ENCODE assay signal across 8 cellular contexts in genomic region chr5:150758534-150759333, GRCh38. TPM values are rescaled to one million over a fixed set of nuclear protein-coding genes. Genes with fewer than 3 reads are reported as not detected.
A peak's percentile ranks its signal among the peaks of the same experiment; 100 is the strongest.
DNase-seq lines count a peak whose midpoint lies in the region; ATAC-seq and TF ChIP-seq lines count a peak whose summit lies in the region.

Gene DCTN4, minus strand, starts transcription at chr5:150759017. Its CDS starts 24 bp downstream, at chr5:150758993.

- H3K4me3 ChIP-seq in LNCaP clone FGC (ENCODE audit: low read depth, low read length), result peak within 1 kb of the TSS; percentile 74
- H3K4me3 ChIP-seq in fibroblast of lung (replicated peaks in 1 of 4; ENCODE audit: control extremely low read depth in 1 of 4, insufficient read depth in 1 of 4, low read depth in 3 of 4, low read length in 4 of 4), result peak within 1 kb of the TSS; percentile 49 to 96 (median 74)

- peak within 1 kb of the TSS; percentile 99 for H3K4me2 ChIP-seq in fibroblast of lung (ENCODE audit: extremely low read depth, insufficient read depth, low read length)

- no peaks in the 10 kb centered on the region for H3K9me3 ChIP-seq in fibroblast of lung (ENCODE audit: control insufficient read depth, insufficient read depth, low read depth, low read length)

- H3K9ac ChIP-seq in fibroblast of lung (ENCODE audit: insufficient read depth, low read length), result peak within 1 kb of the TSS; percentile 95

- DNase-seq in EL (peak; percentile 99), H4 (ENCODE audit: low spot score) (peak; percentile 99), LNCaP clone FGC (ENCODE audit: low read depth) (peak; percentile 98), RPMI8226 (peak; percentile 95), fibroblast of lung (ENCODE audit: low read depth in 2 of 2) (peak; percentile 99 to 100), naive B cell (peak; percentile 91)
- peak; percentile 84 to 86 for DNase-seq in activated T-helper 1 cell treated with anti-CD3 and anti-CD28 coated beads, Interleukin-2, amount 50 U/mL, for 16 hours (ENCODE audit: low read depth in 1 of 2, low spot score in 1 of 2)

- H3K27me3 ChIP-seq in fibroblast of lung (ENCODE audit: control insufficient read depth, insufficient read depth, low read length), result no peaks in the 10 kb centered on the region

- peaks cover under 1 to 6% of the 10 kb centered on the region in 2 donors for H3K36me3 Mint-ChIP-seq in naive B cell
- peaks cover 18% of the 10 kb centered on the region for H3K36me3 Mint-ChIP-seq in stimulated activated memory B cell treated with anti-CD40 and anti-IgM and Interleukin-4, amounts not matched to agents 10 μg/mL and 1 μg/mL and 100 μg/mL, for 72 hours

- peak within 1 kb of the TSS in 3 of 6 donors; percentile 48 to 82 (median 71) for H3K27ac Mint-ChIP-seq in naive B cell
- no peak within 1 kb of the TSS for H3K27ac Mint-ChIP-seq in stimulated activated memory B cell treated with anti-CD40 and anti-IgM and Interleukin-4, amounts not matched to agents 10 μg/mL and 1 μg/mL and 100 μg/mL, for 72 hours

- H4K20me1 ChIP-seq in fibroblast of lung (ENCODE audit: control insufficient read depth, extremely low read depth, insufficient read depth, low read length), result no peaks in the 10 kb centered on the region

- peak within 1 kb of the TSS; percentile 100 for H3K27ac ChIP-seq in fibroblast of lung (ENCODE audit: insufficient read depth, low read length)

- peaks cover 13 to 18% (median 15%) of the 10 kb centered on the region in 3 donors for H3K4me1 Mint-ChIP-seq in naive B cell
- H3K4me1 Mint-ChIP-seq in stimulated activated memory B cell treated with anti-CD40 and anti-IgM and Interleukin-4, amounts not matched to agents 10 μg/mL and 1 μg/mL and 100 μg/mL, for 72 hours, result peaks cover 17% of the 10 kb centered on the region

- H3K36me3 ChIP-seq in fibroblast of lung (ENCODE audit: control insufficient read depth, insufficient read depth, low read length), result peaks cover 7% of the 10 kb centered on the region

- H3K4me1 ChIP-seq in fibroblast of lung (ENCODE audit: control insufficient read depth, extremely low read depth, insufficient read depth, low read length), result peaks cover 8% of the 10 kb centered on the region

- H3K9me3 Mint-ChIP-seq in naive B cell, result no peaks in the 10 kb centered on the region
- H3K9me3 Mint-ChIP-seq in stimulated activated memory B cell treated with anti-CD40 and anti-IgM and Interleukin-4, amounts not matched to agents 10 μg/mL and 1 μg/mL and 100 μg/mL, for 72 hours, result no peaks in the 10 kb centered on the region

- peak within 1 kb of the TSS; percentile 98 for H2AFZ ChIP-seq in fibroblast of lung (ENCODE audit: low read length)

- peak within 1 kb of the TSS in 1 of 8 donors; percentile 36 for H3K4me3 Mint-ChIP-seq in naive B cell
- H3K4me3 Mint-ChIP-seq in stimulated activated memory B cell treated with anti-CD40 and anti-IgM and Interleukin-4, amounts not matched to agents 10 μg/mL and 1 μg/mL and 100 μg/mL, for 72 hours, result no peak within 1 kb of the TSS

- H3K27me3 Mint-ChIP-seq in naive B cell, result peaks cover 0 to 14% (median 0%) of the 10 kb centered on the region in 3 donors
- peaks cover 16% of the 10 kb centered on the region for H3K27me3 Mint-ChIP-seq in stimulated activated memory B cell treated with anti-CD40 and anti-IgM and Interleukin-4, amounts not matched to agents 10 μg/mL and 1 μg/mL and 100 μg/mL, for 72 hours

- peak; percentile 88 to 91 for ATAC-seq in naive B cell (ENCODE audit: low read depth in 2 of 2)
- ATAC-seq in stimulated activated memory B cell treated with anti-CD40 and anti-IgM and Interleukin-4, amounts not matched to agents 10 μg/mL and 1 μg/mL and 100 μg/mL, for 72 hours, result peak; percentile 98

- TF ChIP-seq CTCF in LNCaP clone FGC (IDR thresholded peaks at IDR 0.05; ENCODE audit: control insufficient read depth, extremely low read depth, insufficient read depth) (no peak), fibroblast of lung (conservative IDR thresholded peaks at IDR 0.05 in 1 of 2, IDR thresholded peaks at IDR 0.05 in 1 of 2; ENCODE audit: low read depth in 1 of 2, low read length in 2 of 2) (no peak)

- H3K79me2 ChIP-seq in fibroblast of lung (ENCODE audit: control insufficient read depth, insufficient read depth, low read length), result peaks cover 41% of the 10 kb centered on the region

RNA-seq across cellular contexts. Expression of gene DCTN4, which starts in this region (rescaled TPM):
- 39.6 and 47.8 TPM in 2 replicates for total RNA-seq in H4 (2014; rRNA removed; shearing (Covaris generic))
- 44.7 and 67.2 TPM in 2 replicates for total RNA-seq in fibroblast of lung
- polyA plus RNA-seq in fibroblast of lung, result 60.0 and 60.8 TPM in 2 replicates
- 33.8 and 35.0 TPM in 2 replicates for polyA plus RNA-seq in fibroblast of lung (2012)
- polyA minus RNA-seq in fibroblast of lung (ENCODE audit: low replicate concordance), result 31.4 and 48.9 TPM in 2 replicates
- 10 to 100 TPM in 5 of 6 donors, 1 to 10 TPM in 1; 4.9 to 17.9 (median 12.0) TPM for polyA plus RNA-seq in naive B cell (ENCODE audit: low read depth in 6 of 6)

Comparison
In these comparisons a context has a peak if more than half of its experiments do, and no peak if none do; other contexts are left out.
1. Peak in every context shown above with its lines: DNase-seq, ATAC-seq, H3K4me3 ChIP-seq and H3K27ac ChIP-seq.